Comparison of ENCODE assay signal across 16 cellular contexts in genomic region chr2:109381327-109381820, GRCh38.
"Had no signal": no experiment of that assay in that cellular context is flagged by ENCODE, and none has a peak within 500 bp of the region (broad histone marks: within the 10 kb centered on the region; RNA-seq: fewer than 3 reads in every experiment).

No MANE protein-coding gene starts in this region.

- H3K9me3 ChIP-seq: body of pancreas, mucosa of descending colon had no signal

- H3K4me3 ChIP-seq: body of pancreas, mucosa of descending colon had no signal

- DNase-seq: activated CD4-positive, alpha-beta memory T cell treated with anti-CD3 and anti-CD28 coated beads for 36 hours; amniotic stem cell; glutamatergic neuron; immature natural killer cell; mammary epithelial cell; mucosa of descending colon; nucleus accumbens; stimulated activated CD4-positive, alpha-beta T cell treated with anti-CD3 and anti-CD28 coated beads, Interleukin-4, amount 100 ng/mL, for 4 hours; T-helper 2 cell had no signal

- H3K4me3 Mint-ChIP-seq: activated CD4-positive, alpha-beta memory T cell treated with anti-CD3 and anti-CD28 coated beads for 36 hours; dendritic cell treated with granulocyte-macrophage colony-stimulating factor and Interleukin-4, amounts not matched to agents 40 ng/mL and 50 ng/mL, for 4 days; immature natural killer cell; stimulated activated naive CD8-positive, alpha-beta T cell treated with anti-CD3 and anti-CD28 coated beads, Interleukin-15, amount 100 ng/mL, for 72 hours had no signal

- H3K9me3 Mint-ChIP-seq: activated CD4-positive, alpha-beta memory T cell treated with anti-CD3 and anti-CD28 coated beads for 36 hours; activated naive CD4-positive, alpha-beta T cell treated with anti-CD3 and anti-CD28 coated beads, Interleukin-2, amount 50 U/mL, for 72 hours; dendritic cell treated with granulocyte-macrophage colony-stimulating factor and Interleukin-4, amounts not matched to agents 40 ng/mL and 50 ng/mL, for 4 days; immature natural killer cell; naive thymus-derived CD8-positive, alpha-beta T cell; stimulated activated naive CD8-positive, alpha-beta T cell treated with anti-CD3 and anti-CD28 coated beads, Interleukin-15, amount 100 ng/mL, for 72 hours had no signal

- H3K27ac ChIP-seq: body of pancreas had no signal

- ATAC-seq: activated CD4-positive, CD25-positive, alpha-beta regulatory T cell treated with anti-CD3 and anti-CD28 coated beads, Interleukin-2, amount 50 U/mL, for 24 hours; activated naive CD4-positive, alpha-beta T cell treated with anti-CD3 and anti-CD28 coated beads, Interleukin-2, amount 50 U/mL, for 72 hours; body of pancreas; left colon; mucosa of descending colon; naive thymus-derived CD8-positive, alpha-beta T cell; stimulated activated naive CD8-positive, alpha-beta T cell treated with anti-CD3 and anti-CD28 coated beads, Interleukin-15, amount 100 ng/mL, for 72 hours had no signal

- H3K27ac Mint-ChIP-seq: activated CD4-positive, alpha-beta memory T cell treated with anti-CD3 and anti-CD28 coated beads for 36 hours; activated naive CD4-positive, alpha-beta T cell treated with anti-CD3 and anti-CD28 coated beads, Interleukin-2, amount 50 U/mL, for 72 hours; dendritic cell treated with granulocyte-macrophage colony-stimulating factor and Interleukin-4, amounts not matched to agents 40 ng/mL and 50 ng/mL, for 4 days; immature natural killer cell; stimulated activated naive CD8-positive, alpha-beta T cell treated with anti-CD3 and anti-CD28 coated beads, Interleukin-15, amount 100 ng/mL, for 72 hours had no signal

- H3K27me3 ChIP-seq: body of pancreas had no signal

- H3K27me3 Mint-ChIP-seq: activated CD4-positive, alpha-beta memory T cell treated with anti-CD3 and anti-CD28 coated beads for 36 hours; naive thymus-derived CD8-positive, alpha-beta T cell; stimulated activated naive CD8-positive, alpha-beta T cell treated with anti-CD3 and anti-CD28 coated beads, Interleukin-15, amount 100 ng/mL, for 72 hours had no signal

- H3K4me1 Mint-ChIP-seq: immature natural killer cell; stimulated activated naive CD8-positive, alpha-beta T cell treated with anti-CD3 and anti-CD28 coated beads, Interleukin-15, amount 100 ng/mL, for 72 hours had no signal

- H3K36me3 Mint-ChIP-seq: activated CD4-positive, alpha-beta memory T cell treated with anti-CD3 and anti-CD28 coated beads for 36 hours; activated naive CD4-positive, alpha-beta T cell treated with anti-CD3 and anti-CD28 coated beads, Interleukin-2, amount 50 U/mL, for 72 hours; immature natural killer cell had no signal
